ENCODE assay signal across 18 cellular contexts in genomic region chr22:42904049-42904448, GRCh38.
"Had no signal": no experiment of that assay in that cellular context is flagged by ENCODE, and none has a peak within 500 bp of the region (broad histone marks: within the 10 kb centered on the region; RNA-seq: fewer than 3 reads in every experiment).

No MANE protein-coding gene starts in this region.

- H3K9me3 ChIP-seq: suprapubic skin had no signal

- H3K27me3 Mint-ChIP-seq: naive thymus-derived CD4-positive, alpha-beta T cell; T-cell had no signal

- ATAC-seq: activated CD8-positive, alpha-beta T cell treated with anti-CD3 and anti-CD28 coated beads, Interleukin-2, amount 10 ng/mL, durations not matched to agents 7 days and 5 days; naive thymus-derived CD4-positive, alpha-beta T cell; stimulated activated naive CD8-positive, alpha-beta T cell treated with anti-CD3 and anti-CD28 coated beads, Interleukin-15, Interleukin-2, amounts not matched to agents 100 U/mL and 50 U/mL, for 24 hours; T-cell had no signal

- H3K9me3 Mint-ChIP-seq: activated T-helper 1 cell treated with anti-CD3 and anti-CD28 coated beads, Interleukin-12 subunit alpha, Interleukin-12 subunit beta, Interleukin-2, Interleukin-4 antibody, amounts not matched to agents 30 ng/mL and 10 ng/mL and 1 ng/mL, durations not matched to agents 14 hours and 24 hours and 36 hours; naive thymus-derived CD4-positive, alpha-beta T cell; T-cell had no signal

- FAIRE-seq: colon had no signal

- H3K36me3 ChIP-seq: cardiac muscle cell had no signal

- H3K27ac Mint-ChIP-seq: activated CD8-positive, alpha-beta T cell treated with anti-CD3 and anti-CD28 coated beads, Interleukin-2, amount 10 ng/mL, durations not matched to agents 7 days and 5 days; activated T-helper 1 cell treated with anti-CD3 and anti-CD28 coated beads, Interleukin-12 subunit alpha, Interleukin-12 subunit beta, Interleukin-2, Interleukin-4 antibody, amounts not matched to agents 30 ng/mL and 10 ng/mL and 1 ng/mL, durations not matched to agents 14 hours and 24 hours and 36 hours; T-cell had no signal

- H3K27ac ChIP-seq: cardiac muscle cell, suprapubic skin, WERI-Rb-1 had no signal

- H3K27me3 ChIP-seq: cardiac muscle cell, suprapubic skin had no signal

- H3K4me3 Mint-ChIP-seq: activated CD8-positive, alpha-beta T cell treated with anti-CD3 and anti-CD28 coated beads, Interleukin-2, amount 10 ng/mL, durations not matched to agents 7 days and 5 days; activated T-helper 1 cell treated with anti-CD3 and anti-CD28 coated beads, Interleukin-12 subunit alpha, Interleukin-12 subunit beta, Interleukin-2, Interleukin-4 antibody, amounts not matched to agents 30 ng/mL and 10 ng/mL and 1 ng/mL, durations not matched to agents 14 hours and 24 hours and 36 hours; T-cell had no signal

- DNase-seq: activated CD4-positive, alpha-beta T cell treated with anti-CD3 and anti-CD28 coated beads for 48 hours; activated CD8-positive, alpha-beta memory T cell treated with anti-CD3 and anti-CD28 coated beads, Interleukin-2, amount 50 U/mL, for 48 hours; activated CD8-positive, alpha-beta T cell treated with anti-CD3 and anti-CD28 coated beads, Interleukin-2, amount 10 ng/mL, durations not matched to agents 7 days and 5 days; activated naive CD4-positive, alpha-beta T cell; aorta; hippocampal formation; kidney glomerular epithelial cell; naive thymus-derived CD4-positive, alpha-beta T cell; stimulated activated CD4-positive, alpha-beta T cell treated with anti-CD3 and anti-CD28 coated beads, Interleukin-2, amount 100 ng/mL, for 48 hours; stimulated activated CD8-positive, alpha-beta memory T cell treated with anti-CD3 and anti-CD28 coated beads, Interleukin-4, amount 100 ng/mL, for 48 hours; stimulated activated naive CD8-positive, alpha-beta T cell treated with anti-CD3 and anti-CD28 coated beads, Interleukin-15, Interleukin-2, amounts not matched to agents 100 U/mL and 50 U/mL, for 24 hours; T-cell; WERI-Rb-1 had no signal

- H3K4me3 ChIP-seq: cardiac muscle cell, lung, suprapubic skin had no signal
